Comparison of ENCODE assay signal across 16 cellular contexts in the genomic region with DNA sequence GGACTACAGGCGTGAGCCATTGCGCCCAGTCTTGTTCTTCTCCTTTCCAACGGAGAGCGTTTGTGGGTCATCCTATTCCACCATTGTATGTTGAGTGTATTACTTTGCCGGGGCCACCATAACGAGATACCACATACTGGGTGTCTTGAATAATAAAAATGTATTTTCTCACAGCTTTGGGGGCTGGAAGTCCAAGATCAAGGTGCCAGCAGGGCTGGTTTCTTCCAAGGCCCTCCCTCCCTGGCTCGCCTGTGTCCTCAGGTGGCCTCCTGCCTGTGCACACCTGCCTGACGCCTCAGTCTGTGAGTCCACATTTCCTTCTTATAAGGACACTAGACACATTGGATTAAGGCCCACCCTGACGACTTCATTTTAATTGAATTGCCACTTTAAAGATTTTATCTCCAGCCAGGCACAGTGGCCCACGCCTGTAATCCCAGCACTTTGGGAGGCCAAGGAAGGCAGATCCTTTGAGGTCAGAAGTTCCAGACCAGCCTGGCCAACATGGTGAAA.
DNase-seq lines count a peak whose midpoint lies in the region; ATAC-seq and TF ChIP-seq lines count a peak whose summit lies in the region.
"Had no signal": no experiment of that assay in that cellular context is flagged by ENCODE, and none has a peak within 500 bp of the region (broad histone marks: within the 10 kb centered on the region; RNA-seq: fewer than 3 reads in every experiment).

No MANE protein-coding gene starts in this region.

- no peak for ATAC-seq in T-helper 17 cell

- in situ Hi-C loops in ACHN (cut with HindIII; ENCODE audit: low pct_ligation_motif_present, low pct_unique_long_range_greater_than_20kb, low sequenced_read_pairs) = no loop called here

- POLR2A ChIA-PET in HEK293 (lab: Yijun Ruan, JAX) = no interaction called here

- H3K36me3 ChIP-seq in HEK293 (ENCODE audit: control insufficient read depth in 2 of 2, insufficient read depth in 1 of 2, low read length in 2 of 2) (no peaks in the 10 kb centered on the region), esophagus squamous epithelium (no peaks in the 10 kb centered on the region)
- H3K36me3 ChIP-seq: BE2C had no signal

- no peaks in the 10 kb centered on the region for H3K27me3 ChIP-seq in esophagus squamous epithelium
- H3K27me3 ChIP-seq: BE2C had no signal

- no peaks in the 10 kb centered on the region for H3K36me3 Mint-ChIP-seq in T-helper 17 cell (ENCODE audit: low read depth)
- H3K36me3 Mint-ChIP-seq in mesothelial cell of epicardium = peaks cover 3% of the 10 kb centered on the region
- H3K36me3 Mint-ChIP-seq in type B pancreatic cell = no peaks in the 10 kb centered on the region
- H3K36me3 Mint-ChIP-seq: CD4-positive, CD25-positive, alpha-beta regulatory T cell had no signal

- TF ChIP-seq CTCF in HEK293 (tag by site-specific recombination; IDR thresholded peaks at IDR 0.05) = no peak
- TF ChIP-seq CTCF in mesothelial cell of epicardium (IDR thresholded peaks at IDR 0.05; ENCODE audit: unreplicated experiment) = no peak
- TF ChIP-seq CTCF in type B pancreatic cell (conservative IDR thresholded peaks at IDR 0.05) = no peak
- TF ChIP-seq CTCF in esophagus squamous epithelium (IDR thresholded peaks at IDR 0.05) = no peak

- intact Hi-C loops in esophagus squamous epithelium (cut with DNase I) = no loop called here

- 82 to 86% methylated on average over 7 to 9 of the region's 10 CpGs for WGBS in esophagus squamous epithelium, 2 donors

- H3K4me3 ChIP-seq in HEK293 (ENCODE audit: low read depth, low read length) (no peak overlapping the region), esophagus squamous epithelium (no peak overlapping the region)
- H3K4me3 ChIP-seq: GM23248 had no signal

- no peak for TF ChIP-seq POLR2A in esophagus squamous epithelium (IDR thresholded peaks at IDR 0.05)

- H3K9me3 Mint-ChIP-seq in mesothelial cell of epicardium (no peaks in the 10 kb centered on the region), type B pancreatic cell (no peaks in the 10 kb centered on the region)
- H3K9me3 Mint-ChIP-seq: CD8-positive, alpha-beta memory T cell; HFFc6 had no signal

- peaks cover 8% of the 10 kb centered on the region for H3K27me3 Mint-ChIP-seq in T-helper 17 cell
- H3K27me3 Mint-ChIP-seq in mesothelial cell of epicardium (ENCODE audit: low read depth) = no peaks in the 10 kb centered on the region
- no peaks in the 10 kb centered on the region for H3K27me3 Mint-ChIP-seq in type B pancreatic cell

- H3K4me1 Mint-ChIP-seq in T-helper 17 cell (peaks cover 6% of the 10 kb centered on the region), mesothelial cell of epicardium (peaks cover 30% of the 10 kb centered on the region), type B pancreatic cell (ENCODE audit: unreplicated experiment) (peaks cover 31% of the 10 kb centered on the region)
- H3K4me1 Mint-ChIP-seq: CD4-positive, CD25-positive, alpha-beta regulatory T cell had no signal

- H3K4me3 Mint-ChIP-seq in T-helper 17 cell (no peak overlapping the region), mesothelial cell of epicardium (peak overlapping the region; percentile 38), type B pancreatic cell (no peak overlapping the region)
- H3K4me3 Mint-ChIP-seq: CD4-positive, CD25-positive, alpha-beta regulatory T cell; HFFc6 had no signal

- H3K27ac Mint-ChIP-seq in T-helper 17 cell (peak overlapping the region; percentile 22), mesothelial cell of epicardium (peak overlapping the region; percentile 76), type B pancreatic cell (peak overlapping the region; percentile 29)
- H3K27ac Mint-ChIP-seq: CD4-positive, CD25-positive, alpha-beta regulatory T cell; HFFc6 had no signal

- H3K9me3 ChIP-seq in HEK293 (ENCODE audit: control insufficient read depth, insufficient read depth, low read depth, low read length) (no peaks in the 10 kb centered on the region), T-helper 17 cell (ENCODE audit: control insufficient read depth, low read length, poor library complexity, severe bottlenecking) (no peaks in the 10 kb centered on the region), esophagus squamous epithelium (no peaks in the 10 kb centered on the region)
- H3K9me3 ChIP-seq: BE2C had no signal

- CTCF ChIA-PET in HEK293 (lab: Yijun Ruan, JAX) = no interaction called here

- no peaks in the 10 kb centered on the region for H3K4me1 ChIP-seq in HEK293 (ENCODE audit: control insufficient read depth, insufficient read depth, low read length)
- peaks cover 0 to 14% (median 0%) of the 10 kb centered on the region in 3 donors for H3K4me1 ChIP-seq in esophagus squamous epithelium

- H3K27ac ChIP-seq in HEK293 (ENCODE audit: extremely low read depth, low read depth, low read length) = no peak overlapping the region
- H3K27ac ChIP-seq in esophagus squamous epithelium = no peak overlapping the region
- H3K27ac ChIP-seq: GM23248, HL-60 had no signal

- DNase-seq in T-helper 17 cell (no peak), mesothelial cell of epicardium (ENCODE audit: low spot score in 2 of 2, unreplicated experiment in 2 of 2) (no peak), type B pancreatic cell (ENCODE audit: extremely low spot score, unreplicated experiment) (no peak), esophagus squamous epithelium (lab: John Stamatoyannopoulos, UW) (no peak), ACHN (no peak)
- DNase-seq: BE2C; C1 segment of cervical spinal cord; CD4-positive, CD25-positive, alpha-beta regulatory T cell; CD8-positive, alpha-beta memory T cell; COR-L47; GM23248; HCEC 1CT; HFFc6; IMR-90 had no signal

TF ChIP-seq in HEK293, 187 proteins besides CTCF, POLR2A, EP300 and RAD21:
- no peak for TF ChIP-seq ZNF629 (tag by site-specific recombination; IDR thresholded peaks at IDR 0.05)
- TF ChIP-seq ZNF548 (tag by site-specific recombination; IDR thresholded peaks at IDR 0.05) = peak; percentile 91

Comparison
In these comparisons a context has a peak if more than half of its experiments do, and no peak if none do; other contexts are left out.
1. H3K27ac Mint-ChIP-seq: peak in every context shown above with its lines; median percentile 76 in mesothelial cell of epicardium; 29 in type B pancreatic cell; 22 in T-helper 17 cell.